9 cellular contexts compared by ENCODE assay signal in the genomic region with DNA sequence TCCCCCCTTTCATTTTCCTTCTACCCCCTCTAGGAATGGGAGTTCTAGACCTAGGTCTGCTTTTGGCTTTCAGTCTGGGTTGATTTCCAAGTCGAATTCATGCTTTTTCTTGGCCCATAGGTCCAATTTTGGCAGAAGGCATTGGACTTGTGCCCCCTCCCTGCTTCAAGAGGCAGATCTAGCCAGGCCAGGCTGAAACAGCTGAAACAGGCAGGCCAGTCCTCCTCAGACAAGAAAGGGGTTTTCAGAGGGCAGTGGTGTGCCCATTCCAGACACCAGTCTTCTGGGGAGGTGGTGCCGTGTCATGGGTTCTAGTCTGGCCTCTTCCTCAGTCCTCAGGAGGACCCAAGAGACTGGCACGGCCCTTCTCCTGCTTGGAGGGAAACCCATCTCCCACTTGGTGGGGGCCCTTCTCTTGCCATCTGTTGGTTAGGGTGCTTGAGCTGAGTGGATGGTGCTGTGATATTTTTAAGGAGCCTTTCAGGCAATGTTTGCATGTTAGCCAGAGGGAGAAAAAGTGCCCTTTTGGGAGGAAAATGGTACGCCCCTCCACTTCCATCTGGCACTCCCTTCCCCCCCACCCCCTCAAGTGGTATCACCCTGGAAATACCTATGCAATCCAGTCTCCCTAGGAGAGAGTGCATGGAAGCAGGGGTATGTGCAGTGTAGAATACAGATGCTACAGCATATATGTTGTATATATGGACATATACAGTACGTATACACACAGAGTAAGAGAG.
DNase-seq lines count a peak whose midpoint lies in the region; ATAC-seq lines count a peak whose summit lies in the region.
"Had no signal": no experiment of that assay in that cellular context is flagged by ENCODE, and none has a peak within 500 bp of the region (broad histone marks: within the 10 kb centered on the region; RNA-seq: fewer than 3 reads in every experiment).

No MANE protein-coding gene starts in this region.

- ATAC-seq in HG03045 (IDR thresholded peaks at IDR 0.05; ENCODE audit: unreplicated experiment) (no peak), HG03354 (IDR thresholded peaks at IDR 0.05; ENCODE audit: poor library complexity, severe bottlenecking, unreplicated experiment) (no peak)

- DNase-seq in DMS 273 (lab: John Stamatoyannopoulos, UW; ENCODE audit: unreplicated experiment) = peak; percentile 24
- no peak for DNase-seq in DMS 273 treated with DMSO at 0.1 percent for 48 hours (lab: John Stamatoyannopoulos, UW)
- peak; percentile 74 for DNase-seq in cerebellar cortex (ENCODE audit: low spot score)
- peak; percentile 38 for DNase-seq in iPS-NIHi7 (ENCODE audit: extremely low spot score)
- DNase-seq in cortex of kidney (lab: John Stamatoyannopoulos, UW) = no peak
- no peak for DNase-seq in activated naive CD4-positive, alpha-beta T cell treated with anti-CD3 and anti-CD28 coated beads, Interleukin-2, amount 50 U/mL, for 16 hours
- DNase-seq: NCI-H2227 treated with DMSO at 0.1 percent for 48 hours had no signal

Comparison
In these comparisons a context has a peak if more than half of its experiments do, and no peak if none do; other contexts are left out.
1. DNase-seq: peak in DMS 273 (single experiment), cerebellar cortex (single experiment) and iPS-NIHi7 (single experiment); none in DMS 273 treated with DMSO at 0.1 percent for 48 hours (single experiment), cortex of kidney (single experiment) and activated naive CD4-positive, alpha-beta T cell treated with anti-CD3 and anti-CD28 coated beads, Interleukin-2, amount 50 U/mL, for 16 hours (single experiment).